8 cellular contexts compared by ENCODE assay signal in the genomic region with DNA sequence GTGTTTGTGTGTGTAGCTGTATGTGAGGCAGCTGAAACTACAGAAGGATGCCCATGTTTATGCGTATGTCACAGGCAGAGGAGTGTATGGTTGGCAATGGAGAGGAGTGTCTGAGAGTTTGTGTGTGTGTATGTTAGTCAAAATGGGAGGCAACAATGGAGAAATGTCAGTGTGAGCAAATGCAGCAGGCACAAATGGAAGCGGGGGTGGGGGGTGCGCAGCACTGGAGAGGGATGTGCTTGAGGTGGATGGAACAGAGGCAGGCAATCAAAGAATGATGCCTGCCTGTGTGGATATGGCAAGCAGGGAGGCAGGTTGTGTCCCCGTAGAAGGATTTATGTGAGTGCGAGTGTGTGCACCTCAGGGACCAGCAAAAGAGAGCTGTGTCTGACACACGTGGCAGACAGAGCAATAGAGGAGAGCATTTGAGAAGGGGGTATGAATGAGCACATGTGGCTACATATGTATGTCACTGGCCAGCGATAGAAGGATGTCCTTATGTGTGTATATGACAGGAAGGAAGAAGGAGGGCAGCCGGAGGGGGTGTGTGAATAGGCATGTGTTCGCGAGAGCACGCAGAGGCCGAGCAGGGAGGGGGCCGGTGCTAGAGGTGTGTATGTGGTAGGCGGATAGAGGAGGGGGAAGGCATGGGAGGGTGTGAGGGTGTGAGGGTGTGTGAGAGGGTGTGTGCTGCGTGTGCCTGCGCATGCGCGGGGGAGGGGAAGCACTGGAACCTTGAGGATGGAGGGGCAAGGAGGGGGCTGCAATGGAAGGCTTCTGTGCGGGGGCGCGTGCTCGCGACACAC. TPM values are rescaled to one million over a fixed set of nuclear protein-coding genes. Genes with fewer than 3 reads are reported as not detected.
DNase-seq lines count a peak whose midpoint lies in the region; ATAC-seq and TF ChIP-seq lines count a peak whose summit lies in the region.

No MANE protein-coding gene starts in this region.

- peaks cover 3% of the 10 kb centered on the region for H3K79me2 ChIP-seq in osteoblast (ENCODE audit: insufficient read depth, low read length)

- H3K36me3 ChIP-seq in H7 (replicated peaks; ENCODE audit: control insufficient read depth, insufficient read depth, low read length) (peaks cover 4% of the 10 kb centered on the region; the same call in 1 of the 2 replicates), gastroesophageal sphincter (peaks cover 0 to 20% of the 10 kb centered on the region in 2 donors), osteoblast (ENCODE audit: insufficient read depth, low read length) (peaks cover 3% of the 10 kb centered on the region), tibial nerve (peaks cover 0 to 17% (median 0%) of the 10 kb centered on the region in 3 donors)

- intact Hi-C loops in Calu3 (cut with micrococcal nuclease; ENCODE audit: unreplicated experiment), result no loop called here

- H3K4me1 Mint-ChIP-seq in Calu3 (ENCODE audit: low read depth, unreplicated experiment), result peaks cover 30% of the 10 kb centered on the region
- peaks cover 19% of the 10 kb centered on the region for H3K4me1 Mint-ChIP-seq in activated T-helper 17 cell treated with anti-CD3 and anti-CD28 coated beads, Interleukin-2, amount 50 U/mL, for 72 hours

- TF ChIP-seq CTCF in Calu3 (IDR thresholded peaks at IDR 0.05; ENCODE audit: unreplicated experiment) (no peak), gastroesophageal sphincter (IDR thresholded peaks at IDR 0.05) (no peak), osteoblast (IDR thresholded peaks at IDR 0.05; ENCODE audit: extremely low read depth, low read depth, low read length) (no peak), tibial nerve (IDR thresholded peaks at IDR 0.05) (no peak)

- peaks cover 9% of the 10 kb centered on the region for H4K20me1 ChIP-seq in osteoblast (ENCODE audit: insufficient read depth, low read length)

- H3K9me3 Mint-ChIP-seq in Calu3 (ENCODE audit: low read depth, unreplicated experiment), result no peaks in the 10 kb centered on the region
- H3K9me3 Mint-ChIP-seq in activated T-helper 17 cell treated with anti-CD3 and anti-CD28 coated beads, Interleukin-2, amount 50 U/mL, for 72 hours, result no peaks in the 10 kb centered on the region

- no peak for TF ChIP-seq POLR2A in gastroesophageal sphincter (IDR thresholded peaks at IDR 0.05)
- no peak for TF ChIP-seq POLR2A in tibial nerve (IDR thresholded peaks at IDR 0.05)

- no TSS peak for BruUV-seq in Calu3 (replicated peaks; lab: Mats Ljungman, UMichigan)

- no peaks in the 10 kb centered on the region for H3K9me3 ChIP-seq in gastroesophageal sphincter
- no peaks in the 10 kb centered on the region for H3K9me3 ChIP-seq in osteoblast (ENCODE audit: low read depth, low read length)
- H3K9me3 ChIP-seq in tibial nerve, result no peaks in the 10 kb centered on the region

- peak overlapping the region; percentile 91 for H3K4me3 Mint-ChIP-seq in Calu3 (ENCODE audit: low read depth, unreplicated experiment)
- peak overlapping the region; percentile 85 for H3K4me3 Mint-ChIP-seq in activated T-helper 17 cell treated with anti-CD3 and anti-CD28 coated beads, Interleukin-2, amount 50 U/mL, for 72 hours

- CTCF ChIA-PET in Calu3 (lab: Charles Lee), result no interaction called here

- TF ChIP-seq EP300 in gastroesophageal sphincter (IDR thresholded peaks at IDR 0.05) (no peak), tibial nerve (IDR thresholded peaks at IDR 0.05) (no peak)

- H3K27ac ChIP-seq in gastroesophageal sphincter, result peak overlapping the region in 3 of 4 donors; percentile 81 to 89 (median 86)
- no peak overlapping the region for H3K27ac ChIP-seq in osteoblast (ENCODE audit: low read depth, low read length)
- peak overlapping the region in 3 of 4 donors; percentile 82 to 94 (median 92) for H3K27ac ChIP-seq in tibial nerve

- ATAC-seq in activated T-helper 17 cell treated with anti-CD3 and anti-CD28 coated beads, Interleukin-2, amount 50 U/mL, for 72 hours (replicated peaks), result peak; percentile 65
- ATAC-seq in gastroesophageal sphincter (peak; percentile 16), HG02610 (IDR thresholded peaks at IDR 0.05; ENCODE audit: unreplicated experiment) (no peak)

- H3K27ac Mint-ChIP-seq in Calu3 (ENCODE audit: unreplicated experiment), result peak overlapping the region; percentile 57
- H3K27ac Mint-ChIP-seq in activated T-helper 17 cell treated with anti-CD3 and anti-CD28 coated beads, Interleukin-2, amount 50 U/mL, for 72 hours, result peak overlapping the region; percentile 83

- H3K36me3 Mint-ChIP-seq in Calu3 (ENCODE audit: insufficient read depth, unreplicated experiment), result peaks cover 31% of the 10 kb centered on the region
- H3K36me3 Mint-ChIP-seq in activated T-helper 17 cell treated with anti-CD3 and anti-CD28 coated beads, Interleukin-2, amount 50 U/mL, for 72 hours (ENCODE audit: low read depth), result peaks cover 37% of the 10 kb centered on the region

- 12 to 32% methylated on average over 18 of the region's 23 CpGs for WGBS in gastroesophageal sphincter (ENCODE audit: low coverage in 1 of 2), 2 donors
- 9 to 36% methylated on average over 23 of the region's 23 CpGs for WGBS in tibial nerve, 2 donors

- no peak for DNase-seq in Calu3
- DNase-seq in H7, result peak; percentile 81
- DNase-seq in OCI-M1 (lab: John Stamatoyannopoulos, UW), result peak; percentile 1
- no peak for DNase-seq in osteoblast (ENCODE audit: insufficient read length, low spot score, missing footprints)
- DNase-seq in tibial nerve (ENCODE audit: low spot score in 2 of 2), result peak in 1 of 2 donors; percentile 10

- H2AFZ ChIP-seq in osteoblast (ENCODE audit: low read length), result no peak overlapping the region

- H3K27me3 Mint-ChIP-seq in Calu3 (ENCODE audit: unreplicated experiment), result no peaks in the 10 kb centered on the region
- H3K27me3 Mint-ChIP-seq in activated T-helper 17 cell treated with anti-CD3 and anti-CD28 coated beads, Interleukin-2, amount 50 U/mL, for 72 hours, result no peaks in the 10 kb centered on the region

- H3K4me2 ChIP-seq in osteoblast (ENCODE audit: insufficient read depth, low read length), result peak overlapping the region; percentile 40

- H3K4me1 ChIP-seq in gastroesophageal sphincter, result peaks cover 0 to 21% (median 0%) of the 10 kb centered on the region in 3 donors
- peaks cover 3% of the 10 kb centered on the region for H3K4me1 ChIP-seq in osteoblast (ENCODE audit: insufficient read depth, low read length)
- peaks cover 0 to 20% (median 3%) of the 10 kb centered on the region in 4 donors for H3K4me1 ChIP-seq in tibial nerve

- H3K27me3 ChIP-seq in H7 (ENCODE audit: control insufficient read depth, insufficient read depth, low read length) (no peaks in the 10 kb centered on the region), gastroesophageal sphincter (no peaks in the 10 kb centered on the region), osteoblast (ENCODE audit: insufficient read depth, low read length) (no peaks in the 10 kb centered on the region), tibial nerve (no peaks in the 10 kb centered on the region)

- H3K4me3 ChIP-seq in H7 (ENCODE audit: insufficient read depth, low read depth, low read length) (peak overlapping the region; percentile 86), gastroesophageal sphincter (peak overlapping the region; percentile 75 to 94), osteoblast (ENCODE audit: insufficient read depth, low read length) (peak overlapping the region; percentile 80), tibial nerve (peak overlapping the region; percentile 62 to 75 (median 69))

RNA-seq across cellular contexts. Expression of gene PJA1, which starts 1.1 kb away (rescaled TPM):
- total RNA-seq in Calu3 (2022), result 45.6 and 53.8 TPM in 2 replicates
- total RNA-seq in H7 (2014; rRNA removed; shearing (Covaris generic)), result 105 and 110 TPM in 2 replicates
- total RNA-seq in activated T-helper 17 cell treated with anti-CD3 and anti-CD28 coated beads, Interleukin-2, amount 50 U/mL, for 72 hours, result 10 to 100 TPM; 13.6 to 21.3 TPM
- total RNA-seq in gastroesophageal sphincter, result 10 to 100 TPM; 23.3 to 27.0 (median 24.8) TPM
- 19.4 and 21.0 TPM in 2 replicates for total RNA-seq in osteoblast
- 10 to 100 TPM; 22.8 to 45.0 (median 32.7) TPM for total RNA-seq in tibial nerve

Comparison
In these comparisons a context has a peak if more than half of its experiments do, and no peak if none do; other contexts are left out.
1. DNase-seq: peak in H7 (single experiment) and OCI-M1 (single experiment); none in Calu3 (single experiment) and osteoblast (single experiment).
2. Peak in every context shown above with its lines, with median percentiles within 50 percentile points of each other: H3K4me3 ChIP-seq.